In the genomic region with DNA sequence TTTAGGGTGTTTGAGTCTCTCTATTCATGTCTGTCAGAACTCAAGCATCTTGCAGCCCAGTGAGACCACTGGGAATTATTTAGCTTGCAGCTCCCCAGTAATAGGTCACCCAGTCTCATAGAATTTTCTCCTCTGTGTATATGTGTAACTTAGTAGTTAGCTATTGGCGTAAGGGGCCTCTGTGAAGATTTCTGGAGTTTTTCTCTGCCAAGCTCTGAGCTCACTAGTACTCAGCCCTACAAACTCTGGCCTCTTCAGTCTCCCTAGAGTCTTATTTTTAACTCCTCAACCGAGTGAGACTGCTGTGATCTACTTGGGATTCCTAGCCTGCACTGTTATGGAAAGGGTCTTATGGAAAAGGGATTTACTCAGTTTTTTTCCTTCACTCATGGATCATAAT, we compare ENCODE assay signal across 27 cellular contexts.
"Had no signal": no experiment of that assay in that cellular context is flagged by ENCODE, and none has a peak within 500 bp of the region (broad histone marks: within the 10 kb centered on the region; RNA-seq: fewer than 3 reads in every experiment).

No MANE protein-coding gene starts in this region.

- H3K27ac Mint-ChIP-seq: activated CD4-positive, alpha-beta memory T cell treated with anti-CD3 and anti-CD28 coated beads, Interleukin-2, amount 10 ng/mL, durations not matched to agents 7 days and 5 days; activated CD4-positive, alpha-beta T cell treated with anti-CD3 and anti-CD28 coated beads, Interleukin-2, amount 10 ng/mL, durations not matched to agents 7 days and 5 days; activated T-helper 17 cell treated with anti-CD3 and anti-CD28 coated beads, Interleukin-2, amount 50 U/mL, for 72 hours; dendritic cell treated with granulocyte-macrophage colony-stimulating factor and Interleukin-4, amounts not matched to agents 40 ng/mL and 50 ng/mL, for 4 days; endodermal cell; naive thymus-derived CD4-positive, alpha-beta T cell; T-helper 1 cell treated with Interleukin-12 subunit alpha and Interleukin-12 subunit beta and Interleukin-4 antibody, amounts not matched to agents 30 μg/mL and 1 μg/mL, for 36 hours had no signal

- H3K4me1 ChIP-seq: breast epithelium, spleen had no signal

- H3K27ac ChIP-seq: breast epithelium, heart right ventricle, spleen, VCaP had no signal

- H3K4me3 Mint-ChIP-seq: activated CD4-positive, alpha-beta memory T cell treated with anti-CD3 and anti-CD28 coated beads, Interleukin-2, amount 10 ng/mL, durations not matched to agents 7 days and 5 days; activated CD4-positive, alpha-beta T cell treated with anti-CD3 and anti-CD28 coated beads, Interleukin-2, amount 10 ng/mL, durations not matched to agents 7 days and 5 days; activated T-cell treated with anti-CD3 and anti-CD28 coated beads, Interleukin-2, amount 50 U/mL, for 4 hours; activated T-helper 17 cell treated with anti-CD3 and anti-CD28 coated beads, Interleukin-2, amount 50 U/mL, for 72 hours; central memory CD8-positive, alpha-beta T cell; dendritic cell treated with granulocyte-macrophage colony-stimulating factor and Interleukin-4, amounts not matched to agents 40 ng/mL and 50 ng/mL, for 4 days; endodermal cell; naive thymus-derived CD4-positive, alpha-beta T cell; T-helper 1 cell treated with Interleukin-12 subunit alpha and Interleukin-12 subunit beta and Interleukin-4 antibody, amounts not matched to agents 30 μg/mL and 1 μg/mL, for 36 hours had no signal

- H3K27me3 ChIP-seq: breast epithelium, heart right ventricle, spleen, tibial nerve had no signal

- H3K9me3 Mint-ChIP-seq: activated CD4-positive, alpha-beta memory T cell treated with anti-CD3 and anti-CD28 coated beads, Interleukin-2, amount 10 ng/mL, durations not matched to agents 7 days and 5 days; activated CD4-positive, alpha-beta T cell treated with anti-CD3 and anti-CD28 coated beads, Interleukin-2, amount 10 ng/mL, durations not matched to agents 7 days and 5 days; activated T-cell treated with anti-CD3 and anti-CD28 coated beads, Interleukin-2, amount 50 U/mL, for 4 hours; activated T-helper 17 cell treated with anti-CD3 and anti-CD28 coated beads, Interleukin-2, amount 50 U/mL, for 72 hours; central memory CD8-positive, alpha-beta T cell; dendritic cell treated with granulocyte-macrophage colony-stimulating factor and Interleukin-4, amounts not matched to agents 40 ng/mL and 50 ng/mL, for 4 days; endodermal cell; T-helper 1 cell treated with Interleukin-12 subunit alpha and Interleukin-12 subunit beta and Interleukin-4 antibody, amounts not matched to agents 30 μg/mL and 1 μg/mL, for 36 hours had no signal

- FAIRE-seq: TTC549, urothelium cell line had no signal

- H3K9me3 ChIP-seq: breast epithelium, heart right ventricle, spleen, tibial nerve had no signal

- H3K27me3 Mint-ChIP-seq: activated CD4-positive, alpha-beta memory T cell treated with anti-CD3 and anti-CD28 coated beads, Interleukin-2, amount 10 ng/mL, durations not matched to agents 7 days and 5 days; activated CD4-positive, alpha-beta T cell treated with anti-CD3 and anti-CD28 coated beads, Interleukin-2, amount 10 ng/mL, durations not matched to agents 7 days and 5 days; activated T-helper 17 cell treated with anti-CD3 and anti-CD28 coated beads, Interleukin-2, amount 50 U/mL, for 72 hours; central memory CD8-positive, alpha-beta T cell; dendritic cell treated with granulocyte-macrophage colony-stimulating factor and Interleukin-4, amounts not matched to agents 40 ng/mL and 50 ng/mL, for 4 days had no signal

- ATAC-seq: activated CD4-positive, CD25-positive, alpha-beta regulatory T cell treated with anti-CD3 and anti-CD28 coated beads, Interleukin-2, amount 50 U/mL, for 24 hours; activated T-cell treated with anti-CD3 and anti-CD28 coated beads, Interleukin-2, amount 50 U/mL, for 4 hours; activated T-helper 17 cell treated with anti-CD3 and anti-CD28 coated beads, Interleukin-2, amount 50 U/mL, for 72 hours; esophagus mucosa; left lobe of liver; naive thymus-derived CD4-positive, alpha-beta T cell had no signal

- H3K36me3 Mint-ChIP-seq: naive thymus-derived CD4-positive, alpha-beta T cell had no signal

- H3K4me1 Mint-ChIP-seq: activated CD4-positive, alpha-beta memory T cell treated with anti-CD3 and anti-CD28 coated beads, Interleukin-2, amount 10 ng/mL, durations not matched to agents 7 days and 5 days; activated CD4-positive, alpha-beta T cell treated with anti-CD3 and anti-CD28 coated beads, Interleukin-2, amount 10 ng/mL, durations not matched to agents 7 days and 5 days; activated T-helper 17 cell treated with anti-CD3 and anti-CD28 coated beads, Interleukin-2, amount 50 U/mL, for 72 hours; central memory CD8-positive, alpha-beta T cell; naive thymus-derived CD4-positive, alpha-beta T cell had no signal

- DNase-seq: activated CD4-positive, alpha-beta memory T cell treated with anti-CD3 and anti-CD28 coated beads, Interleukin-2, amount 10 ng/mL, durations not matched to agents 7 days and 5 days; activated CD4-positive, alpha-beta T cell treated with anti-CD3 and anti-CD28 coated beads, Interleukin-2, amount 10 ng/mL, durations not matched to agents 7 days and 5 days; activated gamma-delta T cell treated with Interleukin-2 at 50 U/mL for 16 hours; activated naive CD4-positive, alpha-beta T cell treated with anti-CD3 and anti-CD28 coated beads, Interleukin-2, amount 50 U/mL, for 16 hours; activated T-cell treated with anti-CD3 and anti-CD28 coated beads, Interleukin-2, amount 50 U/mL, for 4 hours; amniotic stem cell; endodermal cell; foreskin melanocyte; heart right ventricle; naive thymus-derived CD4-positive, alpha-beta T cell; right cardiac atrium; spleen; stimulated activated naive CD4-positive, alpha-beta T cell treated with Interleukin-2 at 50 U/mL for 16 hours; SW 1271; T-helper 9 cell had no signal

- H3K4me3 ChIP-seq: breast epithelium, heart right ventricle, spleen, tibial nerve had no signal

- H3K36me3 ChIP-seq: breast epithelium, heart right ventricle, spleen, tibial nerve had no signal
